Comparison of ENCODE assay signal across 14 cellular contexts in genomic region chr15:36390491-36390890, GRCh38.
"Had no signal": no experiment of that assay in that cellular context is flagged by ENCODE, and none has a peak within 500 bp of the region (broad histone marks: within the 10 kb centered on the region; RNA-seq: fewer than 3 reads in every experiment).

No MANE protein-coding gene starts in this region.

- H3K27ac ChIP-seq: HL-60, RWPE1 had no signal

- DNase-seq: Karpas-422, KG1, MM.1S, NCI-H1436 treated with DMSO at 0.1 percent for 48 hours, NCI-H1694, NCI-H187 treated with DMSO at 0.1 percent for 48 hours, NCI-H2029 treated with DMSO at 0.1 percent for 48 hours, NCI-H2171 treated with DMSO at 0.1 percent for 48 hours, NCI-H345, NCI-H526 treated with DMSO at 0.1 percent for 48 hours, NCI-H774, SHP77 had no signal
